Comparison of ENCODE assay signal across 8 cellular contexts in genomic region chr17:4739122-4740024, GRCh38. TPM values are rescaled to one million over a fixed set of nuclear protein-coding genes. Genes with fewer than 3 reads are reported as not detected.
DNase-seq lines count a peak whose midpoint lies in the region; ATAC-seq and TF ChIP-seq lines count a peak whose summit lies in the region.

CXCL16 (minus strand) TSS chr17:4739928; CDS start chr17:4739339, 589 bp downstream.
ZMYND15 (plus strand) TSS chr17:4739833; CDS start chr17:4740549, 716 bp downstream.

- H3K4me2 ChIP-seq in mesenchymal stem cell (ENCODE audit: low read length, poor library complexity, severe bottlenecking) = peak within 1 kb of the TSS; percentile 91

- H3K27me3 ChIP-seq in GM06990 (replicated peaks; ENCODE audit: control insufficient read depth, insufficient read depth, low read length) (no peaks in the 10 kb centered on the region; the same call in 1 of the 2 replicates), mesenchymal stem cell (ENCODE audit: control insufficient read depth in 1 of 2, insufficient read depth in 1 of 2, low read length in 2 of 2) (peaks cover 52 to 54% of the 10 kb centered on the region in 2 experiments)

- peak within 1 kb of the TSS in 1 of 2 experiments; percentile 94 for H3K23ac ChIP-seq in mesenchymal stem cell (ENCODE audit: low read length in 2 of 2)

- no peak for TF ChIP-seq EP300 in Ishikawa (IDR thresholded peaks at IDR 0.05; ENCODE audit: borderline replicate concordance)

- peaks cover 16% of the 10 kb centered on the region for H3K4me1 ChIP-seq in mesenchymal stem cell (ENCODE audit: control insufficient read depth, insufficient read depth, low read depth, low read length)

- H2AK5ac ChIP-seq in mesenchymal stem cell (ENCODE audit: low read length, severe bottlenecking) = no peak within 1 kb of the TSS

- no peaks in the 10 kb centered on the region for H3K9me3 Mint-ChIP-seq in activated CD4-positive, alpha-beta memory T cell treated with anti-CD3 and anti-CD28 coated beads for 36 hours
- H3K9me3 Mint-ChIP-seq in effector memory CD8-positive, alpha-beta T cell = no peaks in the 10 kb centered on the region
- H3K9me3 Mint-ChIP-seq in stimulated activated effector memory CD8-positive, alpha-beta T cell treated with anti-CD3 and anti-CD28 coated beads, Interleukin-12 subunit alpha, Interleukin-12 subunit beta, amount 100 ng/mL, for 72 hours = no peaks in the 10 kb centered on the region

- H3K36me3 ChIP-seq in GM06990 (ENCODE audit: control insufficient read depth, insufficient read depth, low read length) (no peaks in the 10 kb centered on the region), mesenchymal stem cell (ENCODE audit: control insufficient read depth in 1 of 2, insufficient read depth in 2 of 2, low read depth in 1 of 2, low read length in 2 of 2) (no peaks in the 10 kb centered on the region)

- H3K27ac ChIP-seq in mesenchymal stem cell (ENCODE audit: low read length, poor library complexity, severe bottlenecking) = no peak within 1 kb of the TSS

- peaks cover 6% of the 10 kb centered on the region for H3K27me3 Mint-ChIP-seq in activated CD4-positive, alpha-beta memory T cell treated with anti-CD3 and anti-CD28 coated beads for 36 hours
- peaks cover 13 to 44% of the 10 kb centered on the region in 2 donors for H3K27me3 Mint-ChIP-seq in effector memory CD8-positive, alpha-beta T cell

- H2BK120ac ChIP-seq in mesenchymal stem cell (ENCODE audit: low read depth, low read length) = no peak within 1 kb of the TSS

- CTCF ChIA-PET in activated CD4-positive, alpha-beta memory T cell treated with anti-CD3 and anti-CD28 coated beads for 36 hours (lab: Charles Lee) = interaction anchor here (0.7 kb wide), 1 partner anchor 51 kb away, joined by 4 read pairs; no protein-coding TSS in a partner anchor

- POLR2A ChIA-PET in activated CD4-positive, alpha-beta memory T cell treated with anti-CD3 and anti-CD28 coated beads for 36 hours (lab: Charles Lee) = interaction anchor here (1.4 kb wide), 1 partner anchor 51 kb away, joined by 7 read pairs; no protein-coding TSS in a partner anchor

- peak within 1 kb of the TSS; percentile 68 for H3K4me3 ChIP-seq in GM06990 (replicated peaks; ENCODE audit: low read depth, low read length)
- peak within 1 kb of the TSS; percentile 64 to 82 for H3K4me3 ChIP-seq in mesenchymal stem cell (ENCODE audit: insufficient read depth in 1 of 2, low read depth in 1 of 2, low read length in 2 of 2)

- intact Hi-C loops in activated CD4-positive, alpha-beta memory T cell treated with anti-CD3 and anti-CD28 coated beads for 36 hours (cut with micrococcal nuclease) = no loop called here

- H4K8ac ChIP-seq in mesenchymal stem cell (ENCODE audit: low read length) = no peak within 1 kb of the TSS

- peak; percentile 81 for ATAC-seq in effector memory CD8-positive, alpha-beta T cell (replicated peaks)
- ATAC-seq in stimulated activated effector memory CD8-positive, alpha-beta T cell treated with anti-CD3 and anti-CD28 coated beads, Interleukin-12 subunit alpha, Interleukin-12 subunit beta, amount 100 ng/mL, for 72 hours = peak; percentile 72
- ATAC-seq in GM21825 (IDR thresholded peaks at IDR 0.05; ENCODE audit: unreplicated experiment) = no peak

- H3K9me3 ChIP-seq in mesenchymal stem cell (ENCODE audit: control insufficient read depth, low read length) = no peaks in the 10 kb centered on the region

- H3K18ac ChIP-seq in mesenchymal stem cell (ENCODE audit: low read depth in 1 of 2, low read length in 2 of 2) = peak within 1 kb of the TSS in 1 of 2 experiments; percentile 30

- H3K27ac Mint-ChIP-seq in activated CD4-positive, alpha-beta memory T cell treated with anti-CD3 and anti-CD28 coated beads for 36 hours = no peak within 1 kb of the TSS
- peak within 1 kb of the TSS; percentile 56 to 87 for H3K27ac Mint-ChIP-seq in effector memory CD8-positive, alpha-beta T cell
- H3K27ac Mint-ChIP-seq in stimulated activated effector memory CD8-positive, alpha-beta T cell treated with anti-CD3 and anti-CD28 coated beads, Interleukin-12 subunit alpha, Interleukin-12 subunit beta, amount 100 ng/mL, for 72 hours = peak within 1 kb of the TSS; percentile 40

- WGBS in mesenchymal stem cell = 1% methylated on average over 79 of the region's 100 CpGs

- DNase-seq in GM06990 (ENCODE audit: extremely low read depth, insufficient read length) = peak; percentile 66
- peak; percentile 58 for DNase-seq in activated CD4-positive, alpha-beta memory T cell treated with anti-CD3 and anti-CD28 coated beads for 36 hours
- peak; percentile 57 to 65 (median 61) for DNase-seq in effector memory CD8-positive, alpha-beta T cell
- peak; percentile 70 for DNase-seq in mesenchymal stem cell
- DNase-seq in stimulated activated effector memory CD8-positive, alpha-beta T cell treated with anti-CD3 and anti-CD28 coated beads, Interleukin-12 subunit alpha, Interleukin-12 subunit beta, amount 100 ng/mL, for 72 hours (ENCODE audit: low spot score in 2 of 2) = peak; percentile 33 to 70
- DNase-seq in NCI-H774 (lab: John Stamatoyannopoulos, UW) = no peak

- no peak within 1 kb of the TSS for H2BK5ac ChIP-seq in mesenchymal stem cell (ENCODE audit: low read depth, low read length, poor library complexity, severe bottlenecking)

- no peak within 1 kb of the TSS for H4K91ac ChIP-seq in mesenchymal stem cell (ENCODE audit: low read length)

- H3K36me3 Mint-ChIP-seq in activated CD4-positive, alpha-beta memory T cell treated with anti-CD3 and anti-CD28 coated beads for 36 hours = no peaks in the 10 kb centered on the region
- peaks cover 8% of the 10 kb centered on the region for H3K36me3 Mint-ChIP-seq in effector memory CD8-positive, alpha-beta T cell (ENCODE audit: insufficient read depth)
- H3K36me3 Mint-ChIP-seq in stimulated activated effector memory CD8-positive, alpha-beta T cell treated with anti-CD3 and anti-CD28 coated beads, Interleukin-12 subunit alpha, Interleukin-12 subunit beta, amount 100 ng/mL, for 72 hours = no peaks in the 10 kb centered on the region

- no peak within 1 kb of the TSS for H2BK15ac ChIP-seq in mesenchymal stem cell (ENCODE audit: low read depth, poor library complexity, severe bottlenecking)

- H3K14ac ChIP-seq in mesenchymal stem cell (ENCODE audit: low read length in 2 of 2) = peak within 1 kb of the TSS in 1 of 2 experiments; percentile 36

- TF ChIP-seq CTCF in GM06990 (IDR thresholded peaks at IDR 0.05; ENCODE audit: insufficient read depth, low read length, poor library complexity, severe bottlenecking) = no peak

- peaks cover 21% of the 10 kb centered on the region for H3K4me1 Mint-ChIP-seq in activated CD4-positive, alpha-beta memory T cell treated with anti-CD3 and anti-CD28 coated beads for 36 hours (ENCODE audit: low read depth)
- H3K4me1 Mint-ChIP-seq in effector memory CD8-positive, alpha-beta T cell (ENCODE audit: low read depth in 2 of 2) = peaks cover 15 to 18% of the 10 kb centered on the region in 2 donors
- H3K4me1 Mint-ChIP-seq in stimulated activated effector memory CD8-positive, alpha-beta T cell treated with anti-CD3 and anti-CD28 coated beads, Interleukin-12 subunit alpha, Interleukin-12 subunit beta, amount 100 ng/mL, for 72 hours = peaks cover 26% of the 10 kb centered on the region

- H2BK12ac ChIP-seq in mesenchymal stem cell (ENCODE audit: low read length in 2 of 2) = peak within 1 kb of the TSS in 1 of 2 experiments; percentile 47

- H3K4ac ChIP-seq in mesenchymal stem cell (ENCODE audit: low read depth in 1 of 2, low read length in 2 of 2) = no peak within 1 kb of the TSS

- no peaks in the 10 kb centered on the region for H3K79me1 ChIP-seq in mesenchymal stem cell (replicated peaks; ENCODE audit: low read length, poor library complexity, severe bottlenecking)

- TF ChIP-seq RAD21 in Ishikawa (IDR thresholded peaks at IDR 0.05; ENCODE audit: low read depth) = no peak

- H2AFZ ChIP-seq in mesenchymal stem cell (ENCODE audit: low read depth, low read length) = peak within 1 kb of the TSS; percentile 20

- peak within 1 kb of the TSS; percentile 75 for H3K9ac ChIP-seq in mesenchymal stem cell (ENCODE audit: low read length)

- H3K4me3 Mint-ChIP-seq in activated CD4-positive, alpha-beta memory T cell treated with anti-CD3 and anti-CD28 coated beads for 36 hours = peak within 1 kb of the TSS; percentile 76
- H3K4me3 Mint-ChIP-seq in effector memory CD8-positive, alpha-beta T cell = peak within 1 kb of the TSS; percentile 84 to 90
- H3K4me3 Mint-ChIP-seq in stimulated activated effector memory CD8-positive, alpha-beta T cell treated with anti-CD3 and anti-CD28 coated beads, Interleukin-12 subunit alpha, Interleukin-12 subunit beta, amount 100 ng/mL, for 72 hours = peak within 1 kb of the TSS; percentile 76

TF ChIP-seq in Ishikawa, 13 proteins besides CTCF, POLR2A, EP300 and RAD21:
- no peak for TF ChIP-seq TAF1 (IDR thresholded peaks at IDR 0.05; ENCODE audit: low read depth)
- no peak for TF ChIP-seq USF1 (IDR thresholded peaks at IDR 0.05)
- TF ChIP-seq TEAD4 (IDR thresholded peaks at IDR 0.05) = no peak
- peak; percentile 71; the same call in 1 of the 2 replicates for TF ChIP-seq MAX (IDR thresholded peaks at IDR 0.05)
- peak; percentile 70 for TF ChIP-seq YY1 (IDR thresholded peaks at IDR 0.05; ENCODE audit: low read depth)
- TF ChIP-seq EGR1 (IDR thresholded peaks at IDR 0.05) = peak; percentile 89
- TF ChIP-seq NFIC (IDR thresholded peaks at IDR 0.05) = no peak
- TF ChIP-seq FOXM1 (IDR thresholded peaks at IDR 0.05; ENCODE audit: borderline replicate concordance, low read depth) = no peak

RNA-seq across cellular contexts. Expression of gene CXCL16, which starts in this region (rescaled TPM):
- 1 to 10 TPM; 3.1 to 3.4 TPM for total RNA-seq in activated CD4-positive, alpha-beta memory T cell treated with anti-CD3 and anti-CD28 coated beads for 36 hours
- 1.4 TPM for polyA plus RNA-seq in mesenchymal stem cell (2013, experiment 1 of 2)
- 1.4 TPM for polyA plus RNA-seq in mesenchymal stem cell (2013, experiment 2 of 2)

RNA-seq across cellular contexts. Expression of gene ZMYND15, which starts in this region (rescaled TPM):
- total RNA-seq in activated CD4-positive, alpha-beta memory T cell treated with anti-CD3 and anti-CD28 coated beads for 36 hours = under 1 TPM; 0.10 to 0.24 TPM
- 0.04 TPM for polyA plus RNA-seq in mesenchymal stem cell (2013, experiment 1 of 2)
- 0.07 TPM for polyA plus RNA-seq in mesenchymal stem cell (2013, experiment 2 of 2)
